8 cellular contexts compared by ENCODE assay signal in genomic region chr19:43555185-43555770, GRCh38. TPM values are rescaled to one million over a fixed set of nuclear protein-coding genes. Genes with fewer than 3 reads are reported as not detected.
DNase-seq lines count a peak whose midpoint lies in the region; ATAC-seq and TF ChIP-seq lines count a peak whose summit lies in the region.

No MANE protein-coding gene starts in this region.

- H3K27me3 Mint-ChIP-seq in Caco-2 (ENCODE audit: insufficient read depth, unreplicated experiment), result no peaks in the 10 kb centered on the region
- no peaks in the 10 kb centered on the region for H3K27me3 Mint-ChIP-seq in activated T-cell treated with anti-CD3 and anti-CD28 coated beads, Interleukin-2, amount 50 U/mL, for 72 hours (ENCODE audit: low read depth)

- ATAC-seq in activated T-cell treated with anti-CD3 and anti-CD28 coated beads, Interleukin-2, amount 50 U/mL, for 72 hours (replicated peaks in 1 of 2), result peak; percentile 73 to 88
- ATAC-seq in HG03520 (IDR thresholded peaks at IDR 0.05; ENCODE audit: unreplicated experiment), result no peak

- H3K9me3 Mint-ChIP-seq in Caco-2 (ENCODE audit: unreplicated experiment), result no peaks in the 10 kb centered on the region
- no peaks in the 10 kb centered on the region for H3K9me3 Mint-ChIP-seq in activated T-cell treated with anti-CD3 and anti-CD28 coated beads, Interleukin-2, amount 50 U/mL, for 72 hours

- intact Hi-C loops in Caco-2 (cut with micrococcal nuclease; ENCODE audit: unreplicated experiment) (loop anchor here (1.0 kb wide), 1 partner anchor 97 kb away; no protein-coding TSS in a partner anchor), thyroid gland (cut with DNase I) (no loop called here)

- H3K27me3 ChIP-seq in Caco-2 (replicated peaks; ENCODE audit: control insufficient read depth, insufficient read depth, low read length) (no peaks in the 10 kb centered on the region), thyroid gland (no peaks in the 10 kb centered on the region)

- H3K4me1 ChIP-seq in Caco-2 (no peaks in the 10 kb centered on the region), thyroid gland (no peaks in the 10 kb centered on the region)

- peaks cover 44% of the 10 kb centered on the region for H3K36me3 Mint-ChIP-seq in Caco-2 (ENCODE audit: insufficient read depth, unreplicated experiment)
- peaks cover 7 to 15% of the 10 kb centered on the region in 2 donors for H3K36me3 Mint-ChIP-seq in activated T-cell treated with anti-CD3 and anti-CD28 coated beads, Interleukin-2, amount 50 U/mL, for 72 hours (ENCODE audit: insufficient read depth in 2 of 2)

- no peak for TF ChIP-seq POLR2A in thyroid gland (IDR thresholded peaks at IDR 0.05)

- H3K36me3 ChIP-seq in Caco-2 (ENCODE audit: control insufficient read depth, insufficient read depth, low read length) (peaks cover 3% of the 10 kb centered on the region), thyroid gland (peaks cover 19 to 34% of the 10 kb centered on the region in 2 donors)

- DNase-seq in Caco-2 (peak; percentile 72 to 84), HT1080 (ENCODE audit: low read depth) (peak; percentile 53), RPMI7951 (ENCODE audit: low read depth) (peak; percentile 65), fibroblast of peridontal ligament (ENCODE audit: extremely low read depth) (peak; percentile 73), nucleus accumbens (lab: John Stamatoyannopoulos, UW) (peak in 50 of 56 donors; percentile 14 to 90 (median 59)), thyroid gland (peak; percentile 47 to 57)
- DNase-seq in activated T-cell treated with anti-CD3 and anti-CD28 coated beads, Interleukin-2, amount 50 U/mL, for 72 hours, result peak; percentile 80 to 84

- no peaks in the 10 kb centered on the region for H3K4me1 Mint-ChIP-seq in Caco-2 (ENCODE audit: low read depth, unreplicated experiment)
- H3K4me1 Mint-ChIP-seq in activated T-cell treated with anti-CD3 and anti-CD28 coated beads, Interleukin-2, amount 50 U/mL, for 72 hours (ENCODE audit: low read depth), result peaks cover 12% of the 10 kb centered on the region

- H3K27ac ChIP-seq in thyroid gland, result no peak overlapping the region

- TF ChIP-seq CTCF in Caco-2 (IDR thresholded peaks at IDR 0.05; ENCODE audit: insufficient read depth in 1 of 2, low read depth in 1 of 2, low read length in 1 of 2, severe bottlenecking in 1 of 2, unreplicated experiment in 1 of 2) (peak; percentile 79 to 90), thyroid gland (IDR thresholded peaks at IDR 0.05) (peak in 5 of 6 experiments; percentile 16 to 61 (median 30))

- no TSS peak for BruUV-seq in Caco-2 (replicated peaks; lab: Mats Ljungman, UMichigan)

- no peaks in the 10 kb centered on the region for H3K9me3 ChIP-seq in Caco-2
- no peaks in the 10 kb centered on the region for H3K9me3 ChIP-seq in thyroid gland

- no peak overlapping the region for H3K4me3 Mint-ChIP-seq in Caco-2 (ENCODE audit: unreplicated experiment)
- H3K4me3 Mint-ChIP-seq in activated T-cell treated with anti-CD3 and anti-CD28 coated beads, Interleukin-2, amount 50 U/mL, for 72 hours, result no peak overlapping the region

- H3K4me3 ChIP-seq in Caco-2 (ENCODE audit: low read depth, low read length) (no peak overlapping the region), thyroid gland (replicated peaks in 1 of 3) (no peak overlapping the region)

- POLR2A ChIA-PET in Caco-2 (lab: Charles Lee), result interaction anchor here (0.5 to 1.2 kb wide), 2 partner anchors 22 to 113 kb away, joined by 3 to 5 read pairs; partner anchors contain the start of gene ZNF575

- H3K27ac Mint-ChIP-seq in Caco-2 (ENCODE audit: unreplicated experiment), result no peak overlapping the region
- H3K27ac Mint-ChIP-seq in activated T-cell treated with anti-CD3 and anti-CD28 coated beads, Interleukin-2, amount 50 U/mL, for 72 hours, result peak overlapping the region; percentile 60

- CTCF ChIA-PET in Caco-2 (lab: Charles Lee), result interaction anchor here (0.6 to 2.0 kb wide), 14 partner anchors 10 to 108 kb away, joined by 3 to 27 read pairs (median 8); partner anchors contain the start of genes IRGQ, XRCC1, ZNF575 and ZNF576

- WGBS in thyroid gland, 2 donors, result 48 to 50% methylated on average over 8 of the region's 8 CpGs

RNA-seq across cellular contexts. Expression of gene XRCC1, which starts 20.0 kb away (rescaled TPM):
- 40.7 and 44.5 TPM in 2 replicates for total RNA-seq in Caco-2 (2022)
- 24.3 and 32.5 TPM in 2 replicates for total RNA-seq in HT1080 (2014; rRNA removed; shearing (Covaris generic))
- 23.3 and 24.3 TPM in 2 replicates for polyA plus RNA-seq in HT1080 (2015; cell fraction: cytosol; rRNA removed)
- polyA plus RNA-seq in HT1080 (2015; cell fraction: nucleus; rRNA removed), result 38.6 and 41.6 TPM in 2 replicates
- 36.7 and 42.7 TPM in 2 replicates for total RNA-seq in RPMI7951 (2014; rRNA removed; shearing (Covaris generic))
- total RNA-seq in activated T-cell treated with anti-CD3 and anti-CD28 coated beads, Interleukin-2, amount 50 U/mL, for 72 hours, result 10 to 100 TPM; 58.4 to 66.7 TPM
- total RNA-seq in thyroid gland, result 10 to 100 TPM; 29.6 to 38.8 (median 31.3) TPM

RNA-seq across cellular contexts. Expression of gene PINLYP, which starts 20.3 kb away (rescaled TPM):
- total RNA-seq in Caco-2 (2022), result 0.30 TPM in 1 of 2 replicates, not detected in the other
- total RNA-seq in HT1080 (2014; rRNA removed; shearing (Covaris generic)), result 0.58 TPM in 1 of 2 replicates, not detected in the other
- 0.53 and 1.1 TPM in 2 replicates for polyA plus RNA-seq in HT1080 (2015; cell fraction: cytosol; rRNA removed)
- polyA plus RNA-seq in HT1080 (2015; cell fraction: nucleus; rRNA removed), result 6.7 and 6.8 TPM in 2 replicates
- 2.8 and 3.8 TPM in 2 replicates for total RNA-seq in RPMI7951 (2014; rRNA removed; shearing (Covaris generic))
- total RNA-seq in activated T-cell treated with anti-CD3 and anti-CD28 coated beads, Interleukin-2, amount 50 U/mL, for 72 hours, result 10 to 100 TPM in 1 of 2 donors, 1 to 10 TPM in 1; 8.9 to 18.1 TPM
- 10 to 100 TPM; 11.8 to 19.3 (median 13.2) TPM for total RNA-seq in thyroid gland

RNA-seq across cellular contexts. Expression of gene ZNF575, which starts 22.3 kb away (rescaled TPM):
- total RNA-seq in Caco-2 (2022) (1.00 and 1.2 TPM in 2 replicates), thyroid gland (1 to 10 TPM in 1 of 4 donors, not detected in 3; 1.4 TPM)
- not detected in 2 replicates for total RNA-seq in HT1080 (2014; rRNA removed; shearing (Covaris generic))
- polyA plus RNA-seq in HT1080 (2015; cell fraction: cytosol; rRNA removed), result 0.99 and 1.1 TPM in 2 replicates
- 0.62 TPM in 1 of 2 replicates, not detected in the other for polyA plus RNA-seq in HT1080 (2015; cell fraction: nucleus; rRNA removed)
- total RNA-seq in RPMI7951 (2014; rRNA removed; shearing (Covaris generic)), result 0.20 TPM in 1 of 2 replicates, not detected in the other
- 1 to 10 TPM; 3.2 to 4.3 TPM for total RNA-seq in activated T-cell treated with anti-CD3 and anti-CD28 coated beads, Interleukin-2, amount 50 U/mL, for 72 hours

RNA-seq across cellular contexts. Expression of gene ETHE1, which starts 28.3 kb away (rescaled TPM):
- 39.6 and 42.5 TPM in 2 replicates for total RNA-seq in Caco-2 (2022)
- 30.5 and 31.1 TPM in 2 replicates for total RNA-seq in HT1080 (2014; rRNA removed; shearing (Covaris generic))
- polyA plus RNA-seq in HT1080 (2015; cell fraction: cytosol; rRNA removed), result 20.6 and 24.7 TPM in 2 replicates
- 11.4 and 12.7 TPM in 2 replicates for polyA plus RNA-seq in HT1080 (2015; cell fraction: nucleus; rRNA removed)
- 232 and 297 TPM in 2 replicates for total RNA-seq in RPMI7951 (2014; rRNA removed; shearing (Covaris generic))
- 100 to 1,000 TPM; 101 to 125 TPM for total RNA-seq in activated T-cell treated with anti-CD3 and anti-CD28 coated beads, Interleukin-2, amount 50 U/mL, for 72 hours
- 10 to 100 TPM; 22.4 to 61.9 (median 32.5) TPM for total RNA-seq in thyroid gland

RNA-seq across cellular contexts. Expression of gene IRGQ, which starts 40.7 kb away (rescaled TPM):
- total RNA-seq in Caco-2 (2022), result 27.7 and 30.1 TPM in 2 replicates
- total RNA-seq in HT1080 (2014; rRNA removed; shearing (Covaris generic)), result 7.1 and 12.4 TPM in 2 replicates
- 7.8 and 9.6 TPM in 2 replicates for polyA plus RNA-seq in HT1080 (2015; cell fraction: cytosol; rRNA removed)
- 16.3 and 20.3 TPM in 2 replicates for polyA plus RNA-seq in HT1080 (2015; cell fraction: nucleus; rRNA removed)
- total RNA-seq in RPMI7951 (2014; rRNA removed; shearing (Covaris generic)), result 11.9 and 16.4 TPM in 2 replicates
- 10 to 100 TPM; 13.6 to 16.6 TPM for total RNA-seq in activated T-cell treated with anti-CD3 and anti-CD28 coated beads, Interleukin-2, amount 50 U/mL, for 72 hours
- total RNA-seq in thyroid gland, result 10 to 100 TPM; 18.0 to 33.5 (median 23.5) TPM
